Comparison of ENCODE assay signal across 9 cellular contexts in the genomic region with DNA sequence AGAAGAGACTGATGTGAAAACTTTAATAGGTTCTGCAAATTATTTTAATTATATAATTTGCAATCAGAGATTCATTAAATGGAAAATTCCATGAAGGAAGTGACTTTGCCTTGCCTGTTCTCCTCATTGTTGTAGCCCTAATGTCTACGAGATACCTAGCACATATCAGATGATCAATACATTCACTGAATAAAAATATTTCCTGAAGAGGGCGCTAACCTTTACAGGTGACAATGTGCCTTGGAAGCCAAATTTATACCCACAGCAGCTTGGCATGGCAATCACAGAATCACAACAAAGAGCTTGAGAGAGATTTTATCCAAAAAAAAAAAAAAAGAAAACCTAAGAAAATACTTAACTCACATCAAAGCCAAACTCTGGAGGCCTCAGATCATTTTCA. TPM values are rescaled to one million over a fixed set of nuclear protein-coding genes. Genes with fewer than 3 reads are reported as not detected.
DNase-seq lines count a peak whose midpoint lies in the region; ATAC-seq lines count a peak whose summit lies in the region.
"Had no signal": no experiment of that assay in that cellular context is flagged by ENCODE, and none has a peak within 500 bp of the region (broad histone marks: within the 10 kb centered on the region; RNA-seq: fewer than 3 reads in every experiment).

No MANE protein-coding gene starts in this region.

- H3K36me3 ChIP-seq in effector memory CD4-positive, alpha-beta T cell (ENCODE audit: control insufficient read depth, insufficient read depth, low read length), result peaks cover 46% of the 10 kb centered on the region

- no peaks in the 10 kb centered on the region for H3K4me1 ChIP-seq in effector memory CD4-positive, alpha-beta T cell (ENCODE audit: control insufficient read depth, insufficient read depth, low read length, poor library complexity, severe bottlenecking)

- H3K9me3 Mint-ChIP-seq in activated T-helper 1 cell treated with anti-CD3 and anti-CD28 coated beads, Interleukin-12 subunit alpha, Interleukin-12 subunit beta, Interleukin-2, Interleukin-4 antibody, amounts not matched to agents 30 ng/mL and 10 ng/mL and 1 ng/mL, durations not matched to agents 14 hours and 24 hours and 36 hours, result no peaks in the 10 kb centered on the region
- H3K9me3 Mint-ChIP-seq in memory B cell, result no peaks in the 10 kb centered on the region

- H3K4me1 Mint-ChIP-seq in activated T-helper 1 cell treated with anti-CD3 and anti-CD28 coated beads, Interleukin-12 subunit alpha, Interleukin-12 subunit beta, Interleukin-2, Interleukin-4 antibody, amounts not matched to agents 30 ng/mL and 10 ng/mL and 1 ng/mL, durations not matched to agents 14 hours and 24 hours and 36 hours (ENCODE audit: low read depth), result peaks cover 5% of the 10 kb centered on the region
- H3K4me1 Mint-ChIP-seq in memory B cell, result no peaks in the 10 kb centered on the region

- no peaks in the 10 kb centered on the region for H3K27me3 Mint-ChIP-seq in activated T-helper 1 cell treated with anti-CD3 and anti-CD28 coated beads, Interleukin-12 subunit alpha, Interleukin-12 subunit beta, Interleukin-2, Interleukin-4 antibody, amounts not matched to agents 30 ng/mL and 10 ng/mL and 1 ng/mL, durations not matched to agents 14 hours and 24 hours and 36 hours (ENCODE audit: insufficient read depth)
- H3K27me3 Mint-ChIP-seq in memory B cell, result no peaks in the 10 kb centered on the region

- H3K4me3 ChIP-seq in effector memory CD4-positive, alpha-beta T cell (ENCODE audit: insufficient read depth, low read depth, low read length, poor library complexity, severe bottlenecking), result no peak overlapping the region
- H3K4me3 ChIP-seq: SK-N-MC had no signal

- no peak overlapping the region for H3K4me3 Mint-ChIP-seq in activated T-helper 1 cell treated with anti-CD3 and anti-CD28 coated beads, Interleukin-12 subunit alpha, Interleukin-12 subunit beta, Interleukin-2, Interleukin-4 antibody, amounts not matched to agents 30 ng/mL and 10 ng/mL and 1 ng/mL, durations not matched to agents 14 hours and 24 hours and 36 hours
- H3K4me3 Mint-ChIP-seq in memory B cell, result no peak overlapping the region

- ATAC-seq in HG03175 (IDR thresholded peaks at IDR 0.05; ENCODE audit: unreplicated experiment) (peak; percentile 77), memory B cell (ENCODE audit: low read depth) (peak; percentile 53), GM18858 (IDR thresholded peaks at IDR 0.05; ENCODE audit: unreplicated experiment) (no peak)

- no peak overlapping the region for H3K27ac ChIP-seq in effector memory CD4-positive, alpha-beta T cell (ENCODE audit: insufficient read depth, low read length, poor library complexity, severe bottlenecking)
- H3K27ac ChIP-seq: SK-N-MC had no signal

- H3K27ac Mint-ChIP-seq in activated T-helper 1 cell treated with anti-CD3 and anti-CD28 coated beads, Interleukin-12 subunit alpha, Interleukin-12 subunit beta, Interleukin-2, Interleukin-4 antibody, amounts not matched to agents 30 ng/mL and 10 ng/mL and 1 ng/mL, durations not matched to agents 14 hours and 24 hours and 36 hours, result peak overlapping the region; percentile 48
- H3K27ac Mint-ChIP-seq in memory B cell, result no peak overlapping the region

- peaks cover 26% of the 10 kb centered on the region for H3K36me3 Mint-ChIP-seq in activated T-helper 1 cell treated with anti-CD3 and anti-CD28 coated beads, Interleukin-12 subunit alpha, Interleukin-12 subunit beta, Interleukin-2, Interleukin-4 antibody, amounts not matched to agents 30 ng/mL and 10 ng/mL and 1 ng/mL, durations not matched to agents 14 hours and 24 hours and 36 hours (ENCODE audit: low read depth)
- peaks cover 8% of the 10 kb centered on the region for H3K36me3 Mint-ChIP-seq in memory B cell

- no peaks in the 10 kb centered on the region for H3K27me3 ChIP-seq in effector memory CD4-positive, alpha-beta T cell (replicated peaks; ENCODE audit: control insufficient read depth, insufficient read depth, low read length, poor library complexity, severe bottlenecking)

- peak; percentile 47 for DNase-seq in DMS 273 (lab: John Stamatoyannopoulos, UW; ENCODE audit: unreplicated experiment)
- no peak for DNase-seq in DMS 273 treated with DMSO at 0.1 percent for 48 hours (lab: John Stamatoyannopoulos, UW)
- DNase-seq in activated T-helper 1 cell treated with anti-CD3 and anti-CD28 coated beads, Interleukin-12 subunit alpha, Interleukin-12 subunit beta, Interleukin-2, Interleukin-4 antibody, amounts not matched to agents 30 ng/mL and 10 ng/mL and 1 ng/mL, durations not matched to agents 14 hours and 24 hours and 36 hours (ENCODE audit: low spot score), result no peak
- peak in 1 of 2 donors; percentile 20 for DNase-seq in memory B cell (ENCODE audit: low spot score in 2 of 2)
- DNase-seq in effector memory CD4-positive, alpha-beta T cell, result no peak
- no peak for DNase-seq in NOMO-1 (lab: John Stamatoyannopoulos, UW; ENCODE audit: unreplicated experiment in 2 of 2)

- intact Hi-C loops in activated T-helper 1 cell treated with anti-CD3 and anti-CD28 coated beads, Interleukin-12 subunit alpha, Interleukin-12 subunit beta, Interleukin-2, Interleukin-4 antibody, amounts not matched to agents 30 ng/mL and 10 ng/mL and 1 ng/mL, durations not matched to agents 14 hours and 24 hours and 36 hours (cut with micrococcal nuclease), result loop anchor here (1.0 kb wide), 3 partner anchors 17 to 372 kb away; a partner anchor contains a TSS

- no peaks in the 10 kb centered on the region for H3K9me3 ChIP-seq in effector memory CD4-positive, alpha-beta T cell (ENCODE audit: control insufficient read depth, low read length)

RNA-seq across cellular contexts. Expression of a gene that starts 17.4 kb away (rescaled TPM):
- total RNA-seq in activated T-helper 1 cell treated with anti-CD3 and anti-CD28 coated beads, Interleukin-12 subunit alpha, Interleukin-12 subunit beta, Interleukin-2, Interleukin-4 antibody, amounts not matched to agents 30 ng/mL and 10 ng/mL and 1 ng/mL, durations not matched to agents 14 hours and 24 hours and 36 hours, result 31.8 and 31.9 TPM in 2 replicates

RNA-seq across cellular contexts. Expression of a gene that starts 36.1 kb away (rescaled TPM):
- 56.8 and 56.9 TPM in 2 replicates for total RNA-seq in activated T-helper 1 cell treated with anti-CD3 and anti-CD28 coated beads, Interleukin-12 subunit alpha, Interleukin-12 subunit beta, Interleukin-2, Interleukin-4 antibody, amounts not matched to agents 30 ng/mL and 10 ng/mL and 1 ng/mL, durations not matched to agents 14 hours and 24 hours and 36 hours

RNA-seq across cellular contexts. Expression of a gene that starts 42.0 kb away (rescaled TPM):
- 53.3 and 57.2 TPM in 2 replicates for total RNA-seq in activated T-helper 1 cell treated with anti-CD3 and anti-CD28 coated beads, Interleukin-12 subunit alpha, Interleukin-12 subunit beta, Interleukin-2, Interleukin-4 antibody, amounts not matched to agents 30 ng/mL and 10 ng/mL and 1 ng/mL, durations not matched to agents 14 hours and 24 hours and 36 hours

RNA-seq across cellular contexts. Expression of a gene that starts 52.3 kb away (rescaled TPM):
- total RNA-seq in activated T-helper 1 cell treated with anti-CD3 and anti-CD28 coated beads, Interleukin-12 subunit alpha, Interleukin-12 subunit beta, Interleukin-2, Interleukin-4 antibody, amounts not matched to agents 30 ng/mL and 10 ng/mL and 1 ng/mL, durations not matched to agents 14 hours and 24 hours and 36 hours, result not detected in 2 replicates
